Comparison of ENCODE assay signal across 20 cellular contexts in genomic region chr2:218471982-218472381, GRCh38. TPM values are rescaled to one million over a fixed set of nuclear protein-coding genes. Genes with fewer than 3 reads are reported as not detected.
DNase-seq lines count a peak whose midpoint lies in the region; ATAC-seq and TF ChIP-seq lines count a peak whose summit lies in the region.
"Had no signal": no experiment of that assay in that cellular context is flagged by ENCODE, and none has a peak within 500 bp of the region (broad histone marks: within the 10 kb centered on the region; RNA-seq: fewer than 3 reads in every experiment).

No MANE protein-coding gene starts in this region.

- TF ChIP-seq EP300 in esophagus muscularis mucosa (IDR thresholded peaks at IDR 0.05) = no peak

- TF ChIP-seq CTCF in esophagus muscularis mucosa (IDR thresholded peaks at IDR 0.05) (no peak), PC-9 (conservative IDR thresholded peaks at IDR 0.05) (no peak), neural progenitor cell (IDR thresholded peaks at IDR 0.05) (no peak)

- H3K9ac ChIP-seq in GM23248 (no peak overlapping the region), neural progenitor cell (no peak overlapping the region)
- H3K9ac ChIP-seq: KMS-11 had no signal

- H4K20me1 ChIP-seq in GM23248 (ENCODE audit: insufficient read depth) (no peaks in the 10 kb centered on the region), PC-9 (ENCODE audit: insufficient read depth) (no peaks in the 10 kb centered on the region), neural progenitor cell (ENCODE audit: low read depth) (no peaks in the 10 kb centered on the region)

- H3K79me2 ChIP-seq in GM23248 (ENCODE audit: insufficient read depth) (no peaks in the 10 kb centered on the region), PC-9 (ENCODE audit: low read depth) (no peaks in the 10 kb centered on the region), neural progenitor cell (ENCODE audit: low read depth) (no peaks in the 10 kb centered on the region)

- POLR2A ChIA-PET in PC-9 (lab: Charles Lee; ENCODE audit: unreplicated experiment) = no interaction called here

- no peak for ATAC-seq in natural killer cell treated with Interleukin-12 subunit alpha and Interleukin-12 subunit beta and Interleukin-15 and Interleukin-18, amount 100 ng/mL, for 72 hours
- no peak for ATAC-seq in GM19455 (IDR thresholded peaks at IDR 0.05; ENCODE audit: unreplicated experiment)
- ATAC-seq: T-cell had no signal

- H3K9me3 ChIP-seq in esophagus muscularis mucosa (no peaks in the 10 kb centered on the region), GM23248 (ENCODE audit: low read depth) (no peaks in the 10 kb centered on the region), PC-9 (ENCODE audit: insufficient read depth, low read depth) (no peaks in the 10 kb centered on the region), neural progenitor cell (ENCODE audit: low read depth) (no peaks in the 10 kb centered on the region)
- H3K9me3 ChIP-seq: ascending aorta, prostate gland, thyroid gland had no signal

- no peaks in the 10 kb centered on the region for H3K9me2 ChIP-seq in GM23248 (ENCODE audit: insufficient read depth)
- no peaks in the 10 kb centered on the region for H3K9me2 ChIP-seq in PC-9 (ENCODE audit: insufficient read depth)

- H3K27ac Mint-ChIP-seq in natural killer cell treated with Interleukin-12 subunit alpha and Interleukin-12 subunit beta and Interleukin-15 and Interleukin-18, amount 100 ng/mL, for 72 hours = peak overlapping the region; percentile 24 to 66
- no peak overlapping the region for H3K27ac Mint-ChIP-seq in neural progenitor cell
- H3K27ac Mint-ChIP-seq: T-cell had no signal

- CTCF ChIA-PET in PC-9 (lab: Charles Lee) = no interaction called here

- no peaks in the 10 kb centered on the region for H3K9me3 Mint-ChIP-seq in natural killer cell treated with Interleukin-12 subunit alpha and Interleukin-12 subunit beta and Interleukin-15 and Interleukin-18, amount 100 ng/mL, for 72 hours
- H3K9me3 Mint-ChIP-seq in neural progenitor cell = no peaks in the 10 kb centered on the region
- H3K9me3 Mint-ChIP-seq: T-cell had no signal

- DNase-seq in GF-D8 (lab: John Stamatoyannopoulos, UW) (peak; percentile 57), NOMO-1 treated with DMSO at 0.1 percent for 48 hours (lab: John Stamatoyannopoulos, UW; ENCODE audit: unreplicated experiment) (peak; percentile 54), esophagus muscularis mucosa (ENCODE audit: extremely low spot score) (peak; percentile 79), GM23248 (no peak), PC-9 (no peak), neural progenitor cell (ENCODE audit: low spot score) (no peak)
- DNase-seq in natural killer cell treated with Interleukin-12 subunit alpha and Interleukin-12 subunit beta and Interleukin-15 and Interleukin-18, amount 100 ng/mL, for 72 hours (ENCODE audit: low spot score) = no peak
- DNase-seq: activated CD8-positive, alpha-beta memory T cell treated with anti-CD3 and anti-CD28 coated beads, Interleukin-2, amount 50 U/mL, for 48 hours; activated naive CD4-positive, alpha-beta T cell; GOT3; NCI-H82; RPMI8226; stimulated activated CD4-positive, alpha-beta T cell treated with anti-CD3 and anti-CD28 coated beads, Interleukin-12 subunit alpha, Interleukin-12 subunit beta, amount 100 ng/mL, for 4 hours; thyroid gland had no signal

- WGBS in esophagus muscularis mucosa = 82% methylated on average over 5 of the region's 5 CpGs
- 84 to 88% methylated on average over 5 of the region's 5 CpGs for WGBS in GM23248 (ENCODE audit: low coverage in 1 of 2, low lambda C conversion rate in 2 of 2, missing lambda C conversion rate in 2 of 2), 2 experiments

- H3K4me1 Mint-ChIP-seq in natural killer cell treated with Interleukin-12 subunit alpha and Interleukin-12 subunit beta and Interleukin-15 and Interleukin-18, amount 100 ng/mL, for 72 hours (ENCODE audit: low read depth in 2 of 2) = peaks cover 20 to 22% of the 10 kb centered on the region in 2 donors
- no peaks in the 10 kb centered on the region for H3K4me1 Mint-ChIP-seq in neural progenitor cell

- TF ChIP-seq POLR2A in esophagus muscularis mucosa (IDR thresholded peaks at IDR 0.05; ENCODE audit: low read depth) = no peak

- H2AFZ ChIP-seq in GM23248 (no peak overlapping the region), PC-9 (no peak overlapping the region), neural progenitor cell (replicated peaks) (no peak overlapping the region)

- peak overlapping the region; percentile 39 for H3K4me3 Mint-ChIP-seq in natural killer cell treated with Interleukin-12 subunit alpha and Interleukin-12 subunit beta and Interleukin-15 and Interleukin-18, amount 100 ng/mL, for 72 hours
- H3K4me3 Mint-ChIP-seq in neural progenitor cell = no peak overlapping the region

- BruUV-seq in PC-9 (replicated peaks; lab: Mats Ljungman, UMichigan) = no TSS peak

- peaks cover 0 to 58% (median 22%) of the 10 kb centered on the region in 4 donors for H3K36me3 ChIP-seq in esophagus muscularis mucosa
- peaks cover 20% of the 10 kb centered on the region for H3K36me3 ChIP-seq in GM23248 (ENCODE audit: low read depth)
- H3K36me3 ChIP-seq in PC-9 (ENCODE audit: low read depth) = peaks cover 17% of the 10 kb centered on the region; the same call in 1 of the 2 replicates
- H3K36me3 ChIP-seq in neural progenitor cell = peaks cover 16% of the 10 kb centered on the region

- no peaks in the 10 kb centered on the region for H3K27me3 ChIP-seq in esophagus muscularis mucosa
- no peaks in the 10 kb centered on the region for H3K27me3 ChIP-seq in GM23248 (replicated peaks; ENCODE audit: insufficient read depth)
- no peaks in the 10 kb centered on the region for H3K27me3 ChIP-seq in PC-9 (ENCODE audit: insufficient read depth, low read depth)
- no peaks in the 10 kb centered on the region for H3K27me3 ChIP-seq in neural progenitor cell
- H3K27me3 ChIP-seq: ascending aorta, thyroid gland had no signal

- intact Hi-C loops in esophagus muscularis mucosa (cut with DNase I) = loop anchor here (10.0 kb wide), 1 partner anchor 287 kb away; no protein-coding TSS in a partner anchor
- intact Hi-C loops in PC-9 (cut with micrococcal nuclease; ENCODE audit: unreplicated experiment) = no loop called here

- peaks cover 22% of the 10 kb centered on the region for H3K36me3 Mint-ChIP-seq in natural killer cell treated with Interleukin-12 subunit alpha and Interleukin-12 subunit beta and Interleukin-15 and Interleukin-18, amount 100 ng/mL, for 72 hours
- H3K36me3 Mint-ChIP-seq in neural progenitor cell = peaks cover 12% of the 10 kb centered on the region

- no peak overlapping the region for H3K4me2 ChIP-seq in GM23248 (ENCODE audit: unreplicated experiment)
- no peak overlapping the region for H3K4me2 ChIP-seq in PC-9
- H3K4me2 ChIP-seq in neural progenitor cell = no peak overlapping the region
- H3K4me2 ChIP-seq: KMS-11 had no signal

- no peaks in the 10 kb centered on the region for H3K27me3 Mint-ChIP-seq in natural killer cell treated with Interleukin-12 subunit alpha and Interleukin-12 subunit beta and Interleukin-15 and Interleukin-18, amount 100 ng/mL, for 72 hours
- H3K27me3 Mint-ChIP-seq in neural progenitor cell (ENCODE audit: insufficient read depth, low read depth) = no peaks in the 10 kb centered on the region
- H3K27me3 Mint-ChIP-seq: T-cell had no signal

- H3K27ac ChIP-seq in esophagus muscularis mucosa (replicated peaks in 1 of 4) (no peak overlapping the region), GM23248 (no peak overlapping the region), PC-9 (no peak overlapping the region), neural progenitor cell (no peak overlapping the region)
- H3K27ac ChIP-seq: ascending aorta, KMS-11, prostate gland, thyroid gland had no signal

- H3K4me3 ChIP-seq in esophagus muscularis mucosa (no peak overlapping the region), GM23248 (no peak overlapping the region), PC-9 (no peak overlapping the region), neural progenitor cell (no peak overlapping the region)
- H3K4me3 ChIP-seq: ascending aorta, prostate gland, thyroid gland had no signal

- H3F3A ChIP-seq in GM23248 (ENCODE audit: insufficient read depth) (no peaks in the 10 kb centered on the region; the same call in 1 of the 2 replicates), PC-9 (ENCODE audit: insufficient read depth, low read depth) (no peaks in the 10 kb centered on the region; the same call in 1 of the 2 replicates), neural progenitor cell (ENCODE audit: low read depth) (no peaks in the 10 kb centered on the region)

- H3K4me1 ChIP-seq in esophagus muscularis mucosa = peaks cover 0 to 18% (median 10%) of the 10 kb centered on the region in 4 donors
- H3K4me1 ChIP-seq in GM23248 (ENCODE audit: insufficient read depth) = no peaks in the 10 kb centered on the region
- no peaks in the 10 kb centered on the region for H3K4me1 ChIP-seq in PC-9 (replicated peaks; ENCODE audit: insufficient read depth)
- H3K4me1 ChIP-seq in neural progenitor cell = no peaks in the 10 kb centered on the region
- H3K4me1 ChIP-seq: ascending aorta, prostate gland had no signal

- in situ Hi-C loops in GM23248 (cut with MboI) = no loop called here

RNA-seq across cellular contexts. Expression of gene VIL1, which starts 53.1 kb away (rescaled TPM):
- under 1 TPM in 1 of 4 donors, not detected in 3; 0.86 TPM for total RNA-seq in esophagus muscularis mucosa
- under 1 TPM in 1 of 2 donors, not detected in 1; 0.10 TPM for total RNA-seq in natural killer cell treated with Interleukin-12 subunit alpha and Interleukin-12 subunit beta and Interleukin-15 and Interleukin-18, amount 100 ng/mL, for 72 hours
- total RNA-seq in GM23248 (2014; rRNA removed; shearing (Covaris generic)) = not detected in 2 replicates
- polyA plus RNA-seq in GM23248 (2016; fragmentation: Nextera tagmentation; extraction: Ambion mirVana) = not detected in 2 replicates
- not detected in 2 replicates for total RNA-seq in PC-9 (2021)
- total RNA-seq in neural progenitor cell (ENCODE audit: low replicate concordance) = 0.22 TPM in 1 of 2 replicates, not detected in the other
- total RNA-seq: ascending aorta, chondrocyte, thyroid gland had no signal

Comparison
In these comparisons a context has a peak if more than half of its experiments do, and no peak if none do; other contexts are left out.
1. DNase-seq: peak in GF-D8 (single experiment), NOMO-1 treated with DMSO at 0.1 percent for 48 hours (single experiment) and esophagus muscularis mucosa (single experiment); none in natural killer cell treated with Interleukin-12 subunit alpha and Interleukin-12 subunit beta and Interleukin-15 and Interleukin-18, amount 100 ng/mL, for 72 hours (single experiment), GM23248 (single experiment), PC-9 (0 of 2) and neural progenitor cell (single experiment).